1 cellular context compared by ENCODE assay signal in the genomic region with DNA sequence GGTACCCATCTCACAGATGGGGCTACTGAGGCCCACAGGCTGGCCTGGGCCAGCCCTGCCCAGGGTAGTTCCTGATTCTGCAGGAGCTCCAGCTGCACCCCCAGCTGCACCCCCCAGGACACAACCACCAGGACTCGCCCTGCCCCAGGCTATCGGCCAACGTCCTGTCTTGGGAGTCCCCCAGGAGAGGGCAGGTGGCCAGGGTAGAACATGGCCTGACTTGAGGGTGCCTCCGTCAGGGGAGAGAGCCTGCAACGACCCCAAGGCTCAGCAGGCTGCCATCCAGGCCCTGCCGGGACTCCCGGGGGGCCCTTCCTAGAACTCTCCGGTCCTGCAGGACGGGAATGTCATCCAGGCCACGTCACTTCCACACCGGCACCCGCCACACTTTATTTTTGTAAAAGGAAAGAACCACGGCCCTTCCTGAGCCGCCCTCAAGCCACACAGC.
TF ChIP-seq lines count a peak whose summit lies in the region.

No MANE protein-coding gene starts in this region.

TF ChIP-seq in H1, 55 proteins besides CTCF, POLR2A, EP300 and RAD21:
- TF ChIP-seq, protein P1, sequence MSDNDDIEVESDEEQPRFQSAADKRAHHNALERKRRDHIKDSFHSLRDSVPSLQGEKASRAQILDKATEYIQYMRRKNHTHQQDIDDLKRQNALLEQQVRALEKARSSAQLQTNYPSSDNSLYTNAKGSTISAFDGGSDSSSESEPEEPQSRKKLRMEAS (IDR thresholded peaks at IDR 0.05), result no peak
- TF ChIP-seq RXRA (IDR thresholded peaks at IDR 0.05; ENCODE audit: insufficient read depth, low read depth, low read length) (no peak), BACH1 (IDR thresholded peaks at IDR 0.05; ENCODE audit: low read length) (no peak), SIX5 (IDR thresholded peaks at IDR 0.05; ENCODE audit: low read depth, low read length) (no peak), SUZ12 (IDR thresholded peaks at IDR 0.05; ENCODE audit: low read length) (no peak), KDM1A (IDR thresholded peaks at IDR 0.05; ENCODE audit: borderline replicate concordance, low read length) (no peak), RBBP5 (IDR thresholded peaks at IDR 0.05; ENCODE audit: borderline replicate concordance, low read depth, low read length) (no peak), EGR1 (IDR thresholded peaks at IDR 0.05; ENCODE audit: borderline replicate concordance, low read depth, low read length) (no peak), CTBP2 (IDR thresholded peaks at IDR 0.05; ENCODE audit: borderline replicate concordance, insufficient read depth, insufficient read length, low read length) (no peak), EZH2 (IDR thresholded peaks at IDR 0.05; ENCODE audit: low read depth, low read length, severe bottlenecking) (no peak), ASH2L (IDR thresholded peaks at IDR 0.05; ENCODE audit: low read length) (no peak), KDM5A (IDR thresholded peaks at IDR 0.05; ENCODE audit: low read length) (no peak), RNF2 (IDR thresholded peaks at IDR 0.05; ENCODE audit: borderline replicate concordance, low read depth, low read length, missing control alignments, poor library complexity, severe bottlenecking) (no peak), JUND (IDR thresholded peaks at IDR 0.05; ENCODE audit: low read length) (no peak), PHF8 (conservative IDR thresholded peaks at IDR 0.05; ENCODE audit: low read depth, low read length) (no peak), SIRT6 (IDR thresholded peaks at IDR 0.05; ENCODE audit: low read length) (no peak), CHD2 (IDR thresholded peaks at IDR 0.05; ENCODE audit: low read length) (no peak)
- TF ChIP-seq, protein P2, sequence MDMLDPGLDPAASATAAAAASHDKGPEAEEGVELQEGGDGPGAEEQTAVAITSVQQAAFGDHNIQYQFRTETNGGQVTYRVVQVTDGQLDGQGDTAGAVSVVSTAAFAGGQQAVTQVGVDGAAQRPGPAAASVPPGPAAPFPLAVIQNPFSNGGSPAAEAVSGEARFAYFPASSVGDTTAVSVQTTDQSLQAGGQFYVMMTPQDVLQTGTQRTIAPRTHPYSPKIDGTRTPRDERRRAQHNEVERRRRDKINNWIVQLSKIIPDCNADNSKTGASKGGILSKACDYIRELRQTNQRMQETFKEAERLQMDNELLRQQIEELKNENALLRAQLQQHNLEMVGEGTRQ (IDR thresholded peaks at IDR 0.05; ENCODE audit: low read length), result no peak
TF ChIP-seq in H1: peak in this region for 0.
